17 cellular contexts compared by ENCODE assay signal in genomic region chr10:11224792-11225448, GRCh38.
DNase-seq lines count a peak whose midpoint lies in the region; ATAC-seq and TF ChIP-seq lines count a peak whose summit lies in the region.
"Had no signal": no experiment of that assay in that cellular context is flagged by ENCODE, and none has a peak within 500 bp of the region (broad histone marks: within the 10 kb centered on the region; RNA-seq: fewer than 3 reads in every experiment).

No MANE protein-coding gene starts in this region.

- H3K9me3 Mint-ChIP-seq in activated CD4-positive, alpha-beta T cell treated with anti-CD3 and anti-CD28 coated beads, Interleukin-2, amount 10 ng/mL, durations not matched to agents 24 days and 14 days, result peaks cover 4% of the 10 kb centered on the region
- H3K9me3 Mint-ChIP-seq in central memory CD8-positive, alpha-beta T cell, result no peaks in the 10 kb centered on the region
- H3K9me3 Mint-ChIP-seq in neural crest cell, result no peaks in the 10 kb centered on the region

- H3K27ac ChIP-seq in prostate gland (peak overlapping the region in 1 of 2 donors; percentile 57), coronary artery (no peak overlapping the region)
- H3K27ac ChIP-seq: A549, thyroid gland, WERI-Rb-1 had no signal

- no peak for ATAC-seq in central memory CD8-positive, alpha-beta T cell (replicated peaks; ENCODE audit: extremely low read depth, poor library complexity, severe bottlenecking)
- ATAC-seq: A549, SK-N-SH treated with all-trans-retinoic acid at 6 μM for 48 hours had no signal

- TF ChIP-seq CTCF in neural crest cell (conservative IDR thresholded peaks at IDR 0.05) (no peak), prostate gland (IDR thresholded peaks at IDR 0.05) (no peak), coronary artery (IDR thresholded peaks at IDR 0.05) (no peak)

- intact Hi-C loops in activated CD4-positive, alpha-beta T cell treated with anti-CD3 and anti-CD28 coated beads, Interleukin-2, amount 10 ng/mL, durations not matched to agents 24 days and 14 days (cut with micrococcal nuclease), result no loop called here
- intact Hi-C loops in prostate gland (cut with DNase I), result no loop called here

- H3K4me3 Mint-ChIP-seq in activated CD4-positive, alpha-beta T cell treated with anti-CD3 and anti-CD28 coated beads, Interleukin-2, amount 10 ng/mL, durations not matched to agents 24 days and 14 days, result peak overlapping the region; percentile 7
- no peak overlapping the region for H3K4me3 Mint-ChIP-seq in central memory CD8-positive, alpha-beta T cell
- peak overlapping the region; percentile 22 for H3K4me3 Mint-ChIP-seq in neural crest cell

- peaks cover 12% of the 10 kb centered on the region for H3K4me1 ChIP-seq in prostate gland (replicated peaks)
- H3K4me1 ChIP-seq: A549, thyroid gland had no signal

- peaks cover 72% of the 10 kb centered on the region for H3K4me1 Mint-ChIP-seq in activated CD4-positive, alpha-beta T cell treated with anti-CD3 and anti-CD28 coated beads, Interleukin-2, amount 10 ng/mL, durations not matched to agents 24 days and 14 days
- H3K4me1 Mint-ChIP-seq in central memory CD8-positive, alpha-beta T cell, result peaks cover 81% of the 10 kb centered on the region
- H3K4me1 Mint-ChIP-seq in neural crest cell, result peaks cover 28% of the 10 kb centered on the region

- no peaks in the 10 kb centered on the region for H3K36me3 ChIP-seq in prostate gland
- H3K36me3 ChIP-seq: thyroid gland, WERI-Rb-1 had no signal

- no peak for TF ChIP-seq POLR2A in prostate gland (IDR thresholded peaks at IDR 0.05)

- 76% methylated on average over 12 of the region's 12 CpGs for WGBS in prostate gland

- no peak for DNase-seq in activated CD4-positive, alpha-beta T cell treated with anti-CD3 and anti-CD28 coated beads, Interleukin-2, amount 10 ng/mL, durations not matched to agents 24 days and 14 days
- DNase-seq in activated CD4-positive, alpha-beta T cell treated with anti-CD3 and anti-CD28 coated beads, Interleukin-2, amount 50 U/mL, for 1 hour, result no peak
- peak; percentile 68 for DNase-seq in NCI-H748 (lab: John Stamatoyannopoulos, UW; ENCODE audit: unreplicated experiment)
- DNase-seq in central memory CD8-positive, alpha-beta T cell (ENCODE audit: low spot score in 2 of 2), result no peak
- no peak for DNase-seq in neural crest cell (ENCODE audit: low read depth, low spot score)
- DNase-seq in prostate gland (ENCODE audit: low spot score), result no peak
- DNase-seq in T1000 (lab: John Stamatoyannopoulos, UW), result no peak
- no peak for DNase-seq in coronary artery (ENCODE audit: low spot score)
- DNase-seq: aorta; COR-L47; kidney glomerular epithelial cell; NCI-H1105 treated with DMSO at 0.1 percent for 48 hours; stimulated activated CD4-positive, alpha-beta T cell treated with anti-CD3 and anti-CD28 coated beads, Interleukin-15, amount 100 ng/mL, for 24 hours; thyroid gland; WERI-Rb-1 had no signal

- no peaks in the 10 kb centered on the region for H3K27me3 ChIP-seq in prostate gland (replicated peaks; ENCODE audit: insufficient read depth)
- H3K27me3 ChIP-seq: thyroid gland had no signal

- peaks cover 66% of the 10 kb centered on the region for H3K36me3 Mint-ChIP-seq in activated CD4-positive, alpha-beta T cell treated with anti-CD3 and anti-CD28 coated beads, Interleukin-2, amount 10 ng/mL, durations not matched to agents 24 days and 14 days (ENCODE audit: low read depth)
- H3K36me3 Mint-ChIP-seq in central memory CD8-positive, alpha-beta T cell (ENCODE audit: insufficient read depth), result peaks cover 59% of the 10 kb centered on the region
- H3K36me3 Mint-ChIP-seq in neural crest cell (ENCODE audit: low read depth), result peaks cover 5% of the 10 kb centered on the region

- H3K27me3 Mint-ChIP-seq in activated CD4-positive, alpha-beta T cell treated with anti-CD3 and anti-CD28 coated beads, Interleukin-2, amount 10 ng/mL, durations not matched to agents 24 days and 14 days, result no peaks in the 10 kb centered on the region
- no peaks in the 10 kb centered on the region for H3K27me3 Mint-ChIP-seq in central memory CD8-positive, alpha-beta T cell
- H3K27me3 Mint-ChIP-seq in neural crest cell (ENCODE audit: low read depth), result no peaks in the 10 kb centered on the region

- peak overlapping the region; percentile 92 for H3K27ac Mint-ChIP-seq in activated CD4-positive, alpha-beta T cell treated with anti-CD3 and anti-CD28 coated beads, Interleukin-2, amount 10 ng/mL, durations not matched to agents 24 days and 14 days
- peak overlapping the region; percentile 90 for H3K27ac Mint-ChIP-seq in central memory CD8-positive, alpha-beta T cell (ENCODE audit: low read depth)
- H3K27ac Mint-ChIP-seq in neural crest cell (ENCODE audit: unreplicated experiment), result no peak overlapping the region

- H3K4me3 ChIP-seq in prostate gland, result no peak overlapping the region
- H3K4me3 ChIP-seq in coronary artery, result no peak overlapping the region
- H3K4me3 ChIP-seq: A549, thyroid gland had no signal

- H3K9me3 ChIP-seq in prostate gland, result no peaks in the 10 kb centered on the region
- H3K9me3 ChIP-seq: A549, thyroid gland had no signal
